In genomic region chr10:124717911-124718734, GRCh38 we compare ENCODE assay signal across 8 cellular contexts. TPM values are rescaled to one million over a fixed set of nuclear protein-coding genes. Genes with fewer than 3 reads are reported as not detected.
DNase-seq lines count a peak whose midpoint lies in the region; ATAC-seq and TF ChIP-seq lines count a peak whose summit lies in the region.

No MANE protein-coding gene starts in this region.

- H3K27me3 ChIP-seq in left lung, result no peaks in the 10 kb centered on the region

- CTCF ChIA-PET in RWPE1 (lab: Yijun Ruan, JAX), result interaction anchor here (0.6 to 1.0 kb wide), 2 partner anchors 23 to 191 kb away, joined by 3 to 4 read pairs; no protein-coding TSS in a partner anchor
- CTCF ChIA-PET in activated naive CD4-positive, alpha-beta T cell treated with anti-CD3 and anti-CD28 coated beads, Interleukin-2, amount 10 ng/mL, durations not matched to agents 7 days and 5 days (lab: Charles Lee), result interaction anchor here (0.9 to 4.9 kb wide), 16 partner anchors 9 to 186 kb away, joined by 3 to 34 read pairs (median 8); no protein-coding TSS in a partner anchor

- H3K4me1 Mint-ChIP-seq in activated naive CD4-positive, alpha-beta T cell treated with anti-CD3 and anti-CD28 coated beads, Interleukin-2, amount 10 ng/mL, durations not matched to agents 7 days and 5 days, result peaks cover 96% of the 10 kb centered on the region

- no peaks in the 10 kb centered on the region for H3K27me3 Mint-ChIP-seq in activated naive CD4-positive, alpha-beta T cell treated with anti-CD3 and anti-CD28 coated beads, Interleukin-2, amount 10 ng/mL, durations not matched to agents 7 days and 5 days

- H3K36me3 ChIP-seq in left lung, result no peaks in the 10 kb centered on the region

- POLR2A ChIA-PET in RWPE1 (lab: Yijun Ruan, JAX; ENCODE audit: low non-redundant PET), result no interaction called here

- H3K9me3 ChIP-seq in left lung, result no peaks in the 10 kb centered on the region

- no peak for TF ChIP-seq CTCF in RWPE1 (conservative IDR thresholded peaks at IDR 0.05; ENCODE audit: low read depth)
- no peak for TF ChIP-seq CTCF in left lung (IDR thresholded peaks at IDR 0.05)

- peak overlapping the region; percentile 52 for H3K4me3 Mint-ChIP-seq in activated naive CD4-positive, alpha-beta T cell treated with anti-CD3 and anti-CD28 coated beads, Interleukin-2, amount 10 ng/mL, durations not matched to agents 7 days and 5 days

- ATAC-seq in GM19023 (IDR thresholded peaks at IDR 0.05; ENCODE audit: unreplicated experiment) (peak; percentile 47), HG03095 (IDR thresholded peaks at IDR 0.05; ENCODE audit: unreplicated experiment) (peak; percentile 41), left lung (peak; percentile 50)

- H3K4me1 ChIP-seq in left lung, result peaks cover 39 to 97% of the 10 kb centered on the region in 2 donors

- H3K4me3 ChIP-seq in left lung, result no peak overlapping the region

- H3K9me3 Mint-ChIP-seq in activated naive CD4-positive, alpha-beta T cell treated with anti-CD3 and anti-CD28 coated beads, Interleukin-2, amount 10 ng/mL, durations not matched to agents 7 days and 5 days, result no peaks in the 10 kb centered on the region

- DNase-seq in RWPE1 (ENCODE audit: low spot score) (no peak), left lung (peak in 1 of 2 donors; percentile 62), SK-N-DZ (ENCODE audit: low spot score) (no peak), cortex of kidney (lab: John Stamatoyannopoulos, UW) (no peak)
- DNase-seq in activated naive CD4-positive, alpha-beta T cell treated with anti-CD3 and anti-CD28 coated beads, Interleukin-2, amount 10 ng/mL, durations not matched to agents 7 days and 5 days, result peak; percentile 75
- peak; percentile 43 to 54 for DNase-seq in stimulated activated CD8-positive, alpha-beta memory T cell treated with anti-CD3 and anti-CD28 coated beads, Interleukin-2, amount 100 ng/mL, for 48 hours (ENCODE audit: low read depth in 2 of 2)

- peaks cover 17% of the 10 kb centered on the region for H3K36me3 Mint-ChIP-seq in activated naive CD4-positive, alpha-beta T cell treated with anti-CD3 and anti-CD28 coated beads, Interleukin-2, amount 10 ng/mL, durations not matched to agents 7 days and 5 days

- intact Hi-C loops in left lung (cut with DNase I), result no loop called here

- H3K27ac ChIP-seq in RWPE1 (peak overlapping the region; percentile 83), left lung (peak overlapping the region; percentile 55 to 90)

- peak overlapping the region; percentile 99 for H3K27ac Mint-ChIP-seq in activated naive CD4-positive, alpha-beta T cell treated with anti-CD3 and anti-CD28 coated beads, Interleukin-2, amount 10 ng/mL, durations not matched to agents 7 days and 5 days

RNA-seq across cellular contexts. Expression of gene FAM53B, which starts 26.1 kb away (rescaled TPM):
- 10 to 100 TPM; 26.6 to 34.6 TPM for total RNA-seq in left lung
- 17.1 and 21.9 TPM in 2 replicates for polyA plus RNA-seq in SK-N-DZ (2014; cell fraction: cytosol; rRNA removed)
- 15.9 and 19.3 TPM in 2 replicates for polyA plus RNA-seq in SK-N-DZ (2014; cell fraction: nucleus; rRNA removed)

Comparison
In these comparisons a context has a peak if more than half of its experiments do, and no peak if none do; other contexts are left out.
1. DNase-seq: peak in activated naive CD4-positive, alpha-beta T cell treated with anti-CD3 and anti-CD28 coated beads, Interleukin-2, amount 10 ng/mL, durations not matched to agents 7 days and 5 days (single experiment) and stimulated activated CD8-positive, alpha-beta memory T cell treated with anti-CD3 and anti-CD28 coated beads, Interleukin-2, amount 100 ng/mL, for 48 hours (2 of 2); none in RWPE1 (single experiment), SK-N-DZ (single experiment) and cortex of kidney (single experiment).
2. Peak in every context shown above with its lines, with median percentiles within 50 percentile points of each other: ATAC-seq.